In genomic region chr19:37906868-37907734, GRCh38 we compare ENCODE assay signal across 8 cellular contexts.
DNase-seq lines count a peak whose midpoint lies in the region; ATAC-seq lines count a peak whose summit lies in the region.

Gene SIPA1L3 (plus strand): TSS chr19:37907208. CDS start chr19:38081566, 174,358 bp downstream.

- peak; percentile 96 for DNase-seq in AG08396 (ENCODE audit: low spot score)
- DNase-seq in NCI-H345 treated with DMSO at 0.1 percent for 48 hours (lab: John Stamatoyannopoulos, UW; ENCODE audit: unreplicated experiment) = peak; percentile 99
- peak; percentile 87 for DNase-seq in activated CD4-positive, CD25-positive, alpha-beta regulatory T cell treated with anti-CD3 and anti-CD28 coated beads, Interleukin-2, amount 50 U/mL, for 16 hours (ENCODE audit: low read depth, low spot score)
- DNase-seq in cerebellar cortex (ENCODE audit: low spot score) = peak; percentile 95
- peak; percentile 99 for DNase-seq in islet precursor cell
- peak; percentile 85 to 87 for DNase-seq in stimulated activated CD4-positive, alpha-beta T cell treated with anti-CD3 and anti-CD28 coated beads, Interleukin-15, amount 100 ng/mL, for 1 hour (ENCODE audit: low read depth in 1 of 2, low spot score in 1 of 2)

- ATAC-seq in GM19023 (IDR thresholded peaks at IDR 0.05; ENCODE audit: unreplicated experiment) (peak; percentile 84), HG03280 (IDR thresholded peaks at IDR 0.05; ENCODE audit: unreplicated experiment) (peak; percentile 86)

Comparison
In these comparisons a context has a peak if more than half of its experiments do, and no peak if none do; other contexts are left out.
1. Peak in every context shown above with its lines: DNase-seq and ATAC-seq.